Comparison of ENCODE assay signal across 1 cellular context in the genomic region with DNA sequence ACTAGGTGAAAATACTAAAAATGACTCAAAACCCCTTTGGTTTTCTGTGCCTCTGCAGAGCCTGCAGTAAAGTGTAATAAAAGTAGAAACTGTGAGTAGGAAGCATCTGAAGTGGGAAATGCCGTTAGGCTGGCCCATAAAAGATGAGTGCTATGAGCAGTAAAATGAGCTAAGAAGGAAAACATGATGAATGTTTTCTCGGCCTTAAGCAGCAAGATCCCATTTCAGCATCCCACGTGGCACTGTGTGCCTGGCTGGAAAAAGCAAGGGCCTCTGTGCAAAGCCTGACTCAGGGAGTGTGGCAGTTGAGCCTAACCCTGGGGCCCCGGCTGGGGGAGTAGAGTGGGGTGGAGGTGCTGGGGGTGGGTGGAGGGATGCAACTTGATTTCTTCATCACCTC.
TF ChIP-seq lines count a peak whose summit lies in the region.

No MANE protein-coding gene starts in this region.

TF ChIP-seq in GM23338, 12 proteins besides CTCF, POLR2A, EP300 and RAD21:
- TF ChIP-seq, protein P1, sequence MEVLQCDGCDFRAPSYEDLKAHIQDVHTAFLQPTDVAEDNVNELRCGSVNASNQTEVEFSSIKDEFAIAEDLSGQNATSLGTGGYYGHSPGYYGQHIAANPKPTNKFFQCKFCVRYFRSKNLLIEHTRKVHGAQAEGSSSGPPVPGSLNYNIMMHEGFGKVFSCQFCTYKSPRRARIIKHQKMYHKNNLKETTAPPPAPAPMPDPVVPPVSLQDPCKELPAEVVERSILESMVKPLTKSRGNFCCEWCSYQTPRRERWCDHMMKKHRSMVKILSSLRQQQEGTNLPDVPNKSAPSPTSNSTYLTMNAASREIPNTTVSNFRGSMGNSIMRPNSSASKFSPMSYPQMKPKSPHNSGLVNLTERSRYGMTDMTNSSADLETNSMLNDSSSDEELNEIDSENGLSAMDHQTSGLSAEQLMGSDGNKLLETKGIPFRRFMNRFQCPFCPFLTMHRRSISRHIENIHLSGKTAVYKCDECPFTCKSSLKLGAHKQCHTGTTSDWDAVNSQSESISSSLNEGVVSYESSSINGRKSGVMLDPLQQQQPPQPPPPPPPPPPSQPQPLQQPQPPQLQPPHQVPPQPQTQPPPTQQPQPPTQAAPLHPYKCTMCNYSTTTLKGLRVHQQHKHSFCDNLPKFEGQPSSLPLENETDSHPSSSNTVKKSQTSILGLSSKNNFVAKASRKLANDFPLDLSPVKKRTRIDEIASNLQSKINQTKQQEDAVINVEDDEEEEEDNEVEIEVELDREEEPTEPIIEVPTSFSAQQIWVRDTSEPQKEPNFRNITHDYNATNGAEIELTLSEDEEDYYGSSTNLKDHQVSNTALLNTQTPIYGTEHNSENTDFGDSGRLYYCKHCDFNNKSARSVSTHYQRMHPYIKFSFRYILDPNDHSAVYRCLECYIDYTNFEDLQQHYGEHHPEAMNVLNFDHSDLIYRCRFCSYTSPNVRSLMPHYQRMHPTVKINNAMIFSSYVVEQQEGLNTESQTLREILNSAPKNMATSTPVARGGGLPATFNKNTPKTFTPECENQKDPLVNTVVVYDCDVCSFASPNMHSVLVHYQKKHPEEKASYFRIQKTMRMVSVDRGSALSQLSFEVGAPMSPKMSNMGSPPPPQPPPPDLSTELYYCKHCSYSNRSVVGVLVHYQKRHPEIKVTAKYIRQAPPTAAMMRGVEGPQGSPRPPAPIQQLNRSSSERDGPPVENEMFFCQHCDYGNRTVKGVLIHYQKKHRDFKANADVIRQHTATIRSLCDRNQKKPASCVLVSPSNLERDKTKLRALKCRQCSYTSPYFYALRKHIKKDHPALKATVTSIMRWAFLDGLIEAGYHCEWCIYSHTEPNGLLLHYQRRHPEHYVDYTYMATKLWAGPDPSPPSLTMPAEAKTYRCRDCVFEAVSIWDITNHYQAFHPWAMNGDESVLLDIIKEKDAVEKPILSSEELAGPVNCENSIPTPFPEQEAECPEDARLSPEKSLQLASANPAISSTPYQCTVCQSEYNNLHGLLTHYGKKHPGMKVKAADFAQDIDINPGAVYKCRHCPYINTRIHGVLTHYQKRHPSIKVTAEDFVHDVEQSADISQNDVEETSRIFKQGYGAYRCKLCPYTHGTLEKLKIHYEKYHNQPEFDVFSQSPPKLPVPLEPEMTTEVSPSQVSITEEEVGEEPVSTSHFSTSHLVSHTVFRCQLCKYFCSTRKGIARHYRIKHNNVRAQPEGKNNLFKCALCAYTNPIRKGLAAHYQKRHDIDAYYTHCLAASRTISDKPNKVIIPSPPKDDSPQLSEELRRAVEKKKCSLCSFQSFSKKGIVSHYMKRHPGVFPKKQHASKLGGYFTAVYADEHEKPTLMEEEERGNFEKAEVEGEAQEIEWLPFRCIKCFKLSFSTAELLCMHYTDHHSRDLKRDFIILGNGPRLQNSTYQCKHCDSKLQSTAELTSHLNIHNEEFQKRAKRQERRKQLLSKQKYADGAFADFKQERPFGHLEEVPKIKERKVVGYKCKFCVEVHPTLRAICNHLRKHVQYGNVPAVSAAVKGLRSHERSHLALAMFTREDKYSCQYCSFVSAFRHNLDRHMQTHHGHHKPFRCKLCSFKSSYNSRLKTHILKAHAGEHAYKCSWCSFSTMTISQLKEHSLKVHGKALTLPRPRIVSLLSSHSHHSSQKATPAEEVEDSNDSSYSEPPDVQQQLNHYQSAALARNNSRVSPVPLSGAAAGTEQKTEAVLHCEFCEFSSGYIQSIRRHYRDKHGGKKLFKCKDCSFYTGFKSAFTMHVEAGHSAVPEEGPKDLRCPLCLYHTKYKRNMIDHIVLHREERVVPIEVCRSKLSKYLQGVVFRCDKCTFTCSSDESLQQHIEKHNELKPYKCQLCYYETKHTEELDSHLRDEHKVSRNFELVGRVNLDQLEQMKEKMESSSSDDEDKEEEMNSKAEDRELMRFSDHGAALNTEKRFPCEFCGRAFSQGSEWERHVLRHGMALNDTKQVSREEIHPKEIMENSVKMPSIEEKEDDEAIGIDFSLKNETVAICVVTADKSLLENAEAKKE (CRISPR knock-in tag; IDR thresholded peaks at IDR 0.05) = no peak
- TF ChIP-seq EZH2 (IDR thresholded peaks at IDR 0.05; ENCODE audit: low read depth, unreplicated experiment) (no peak), CREB1 (CRISPR knock-in tag; IDR thresholded peaks at IDR 0.05; ENCODE audit: low read depth) (no peak), EZH2phosphoT487 (IDR thresholded peaks at IDR 0.05; ENCODE audit: unreplicated experiment) (no peak), STAT1 (IDR thresholded peaks at IDR 0.05; ENCODE audit: unreplicated experiment) (no peak), ZNF331 (CRISPR knock-in tag; IDR thresholded peaks at IDR 0.05; ENCODE audit: low read depth) (no peak), ZNF114 (CRISPR knock-in tag; IDR thresholded peaks at IDR 0.05) (no peak)
- TF ChIP-seq, protein P2, sequence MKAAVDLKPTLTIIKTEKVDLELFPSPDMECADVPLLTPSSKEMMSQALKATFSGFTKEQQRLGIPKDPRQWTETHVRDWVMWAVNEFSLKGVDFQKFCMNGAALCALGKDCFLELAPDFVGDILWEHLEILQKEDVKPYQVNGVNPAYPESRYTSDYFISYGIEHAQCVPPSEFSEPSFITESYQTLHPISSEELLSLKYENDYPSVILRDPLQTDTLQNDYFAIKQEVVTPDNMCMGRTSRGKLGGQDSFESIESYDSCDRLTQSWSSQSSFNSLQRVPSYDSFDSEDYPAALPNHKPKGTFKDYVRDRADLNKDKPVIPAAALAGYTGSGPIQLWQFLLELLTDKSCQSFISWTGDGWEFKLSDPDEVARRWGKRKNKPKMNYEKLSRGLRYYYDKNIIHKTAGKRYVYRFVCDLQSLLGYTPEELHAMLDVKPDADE (IDR thresholded peaks at IDR 0.05) = no peak
TF ChIP-seq in GM23338: peak in this region for 0.
